ENCODE assay signal across 7 cellular contexts in the genomic region with DNA sequence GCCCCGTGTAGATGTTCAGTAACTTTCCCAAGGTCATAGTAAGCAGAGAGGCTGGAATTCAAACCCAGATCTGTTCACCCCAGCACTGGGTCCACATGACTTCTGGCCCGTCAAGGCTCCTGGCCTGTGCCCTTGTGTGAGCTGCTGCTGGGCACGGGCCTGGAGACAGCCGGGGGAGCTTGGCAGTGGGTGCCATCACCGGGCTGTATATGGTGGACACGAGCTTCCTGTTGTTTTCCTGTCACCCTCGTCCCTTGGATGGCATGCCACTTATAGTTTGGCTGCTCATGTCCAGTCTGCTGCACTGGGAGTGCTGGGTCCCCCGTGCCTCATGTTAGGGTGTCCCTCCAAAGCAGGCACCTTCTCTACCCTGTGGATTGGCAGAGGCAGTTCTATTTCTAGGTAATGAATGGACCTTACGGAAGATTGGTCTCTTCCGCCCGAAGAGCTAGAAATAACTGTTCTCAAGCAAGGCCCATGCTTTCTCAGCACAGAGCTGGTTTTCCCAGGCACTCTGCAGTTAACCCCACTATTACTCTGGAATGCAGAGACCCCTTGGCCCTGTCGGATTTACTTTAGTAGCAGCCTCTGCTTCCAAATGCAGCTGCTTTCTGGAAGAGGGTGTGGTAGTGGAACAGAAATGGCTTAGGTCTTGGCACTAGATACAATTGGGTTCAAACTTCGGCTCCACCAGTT. TPM values are rescaled to one million over a fixed set of nuclear protein-coding genes. Genes with fewer than 3 reads are reported as not detected.
DNase-seq lines count a peak whose midpoint lies in the region; ATAC-seq and TF ChIP-seq lines count a peak whose summit lies in the region.

No MANE protein-coding gene starts in this region.

- H3K27me3 Mint-ChIP-seq in HFFc6 (ENCODE audit: insufficient read depth): peaks cover 3% of the 10 kb centered on the region
- peaks cover 9 to 31% (median 26%) of the 10 kb centered on the region in 3 donors for H3K27me3 Mint-ChIP-seq in immature natural killer cell (ENCODE audit: low read depth in 3 of 3)

- H3K4me3 ChIP-seq in adipocyte (ENCODE audit: low read length): no peak overlapping the region
- H3K4me3 ChIP-seq in skin epidermis: no peak overlapping the region
- no peak overlapping the region for H3K4me3 ChIP-seq in SJCRH30

- H3K9me3 Mint-ChIP-seq in HFFc6 (no peaks in the 10 kb centered on the region), immature natural killer cell (no peaks in the 10 kb centered on the region)

- H3K4me1 Mint-ChIP-seq in HFFc6 (ENCODE audit: low read depth): peaks cover 86% of the 10 kb centered on the region
- H3K4me1 Mint-ChIP-seq in immature natural killer cell: peaks cover 86 to 91% of the 10 kb centered on the region in 2 donors

- H3K4me1 ChIP-seq in adipocyte (ENCODE audit: control insufficient read depth, insufficient read depth, low read length) (peaks cover 80% of the 10 kb centered on the region), SJCRH30 (no peaks in the 10 kb centered on the region)

- TF ChIP-seq CTCF in HFFc6 (IDR thresholded peaks at IDR 0.05): no peak

- H3K27ac Mint-ChIP-seq in HFFc6 (peak overlapping the region; percentile 99), immature natural killer cell (peak overlapping the region; percentile 95 to 99 (median 98))

- H3K4me3 Mint-ChIP-seq in HFFc6 (no peak overlapping the region), immature natural killer cell (peak overlapping the region; percentile 70 to 92 (median 86))

- H3K27ac ChIP-seq in skin epidermis: peak overlapping the region in 16 of 21 experiments; percentile 14 to 89 (median 78)
- H3K27ac ChIP-seq in SJCRH30: no peak overlapping the region

- H3K27me3 ChIP-seq in adipocyte (replicated peaks; ENCODE audit: control insufficient read depth, insufficient read depth, low read length): no peaks in the 10 kb centered on the region
- H3K27me3 ChIP-seq in SJCRH30: no peaks in the 10 kb centered on the region

- ATAC-seq in GM21529 (IDR thresholded peaks at IDR 0.05; ENCODE audit: unreplicated experiment): no peak

- H3K9me3 ChIP-seq in adipocyte (ENCODE audit: control insufficient read depth, low read length) (no peaks in the 10 kb centered on the region), SJCRH30 (replicated peaks) (no peaks in the 10 kb centered on the region)

- H3K9ac ChIP-seq in adipocyte (ENCODE audit: low read length): peak overlapping the region; percentile 4

- H3K36me3 ChIP-seq in adipocyte (ENCODE audit: control insufficient read depth, insufficient read depth, low read length, severe bottlenecking) (no peaks in the 10 kb centered on the region), SJCRH30 (peaks cover 14% of the 10 kb centered on the region)

- peaks cover 17% of the 10 kb centered on the region; the same call in 1 of the 2 replicates for H3K36me3 Mint-ChIP-seq in HFFc6 (ENCODE audit: low read depth)
- H3K36me3 Mint-ChIP-seq in immature natural killer cell: peaks cover 0 to 8% (median 3%) of the 10 kb centered on the region in 3 donors

- no peak for DNase-seq in HFFc6
- no peak for DNase-seq in adipocyte (ENCODE audit: low read depth)
- no peak for DNase-seq in immature natural killer cell
- DNase-seq in SJCRH30: no peak
- DNase-seq in T-helper 1 cell: no peak

RNA-seq across cellular contexts. Expression of a gene that starts 44.3 kb away (rescaled TPM):
- total RNA-seq in HFFc6 (2021; fragmentation: NEBNext Ultra II Directional; extraction: Animal tissue kit (Norgen Biotek cat#: 25700)): 10 to 100 TPM; 54.5 to 80.7 (median 71.9) TPM
- 10 to 100 TPM in 1 of 3 donors, 1 to 10 TPM in 2; 4.7 to 21.7 (median 6.9) TPM for polyA plus RNA-seq in immature natural killer cell
- total RNA-seq in SJCRH30 (2014; rRNA removed; shearing (Covaris generic)): 31.8 and 34.0 TPM in 2 replicates
